Comparison of ENCODE assay signal across 26 cellular contexts in the genomic region with DNA sequence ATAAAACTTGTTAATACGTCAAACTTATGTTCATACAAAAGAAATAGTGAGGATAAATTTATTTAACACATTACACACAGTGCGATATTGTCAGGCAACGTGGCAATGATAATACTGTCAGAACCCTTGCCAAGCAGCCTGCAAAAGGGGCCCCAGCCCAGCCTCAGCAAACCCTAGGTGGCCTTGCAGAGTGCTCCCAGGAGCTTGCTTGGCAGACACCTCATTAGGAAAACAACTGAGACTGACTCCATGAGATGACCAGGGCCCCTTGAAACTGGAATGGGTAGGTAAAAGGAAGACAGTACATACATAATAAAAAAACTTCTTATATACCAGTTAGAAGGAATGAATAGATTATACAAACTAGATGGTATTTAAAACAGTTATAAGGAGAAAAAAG.
"Had no signal": no experiment of that assay in that cellular context is flagged by ENCODE, and none has a peak within 500 bp of the region (broad histone marks: within the 10 kb centered on the region; RNA-seq: fewer than 3 reads in every experiment).

No MANE protein-coding gene starts in this region.

- H3K27ac ChIP-seq: brain microvascular endothelial cell, coronary artery, dorsolateral prefrontal cortex, parathyroid adenoma, right atrium auricular region, tibial nerve had no signal

- H3K9me3 Mint-ChIP-seq: activated CD4-positive, alpha-beta T cell treated with anti-CD3 and anti-CD28 coated beads, Interleukin-2, amount 10 ng/mL, durations not matched to agents 7 days and 5 days; activated CD8-positive, alpha-beta T cell treated with anti-CD3 and anti-CD28 coated beads for 36 hours; activated T-cell treated with anti-CD3 and anti-CD28 coated beads, Interleukin-2, amount 50 U/mL, for 4 hours; activated T-helper 17 cell treated with anti-CD3 and anti-CD28 coated beads, Interleukin-2, amount 50 U/mL, for 72 hours; immature natural killer cell; naive thymus-derived CD4-positive, alpha-beta T cell; neural crest cell had no signal

- H3K4me1 ChIP-seq: parathyroid adenoma had no signal

- H3K27ac Mint-ChIP-seq: activated CD4-positive, alpha-beta T cell treated with anti-CD3 and anti-CD28 coated beads, Interleukin-2, amount 10 ng/mL, durations not matched to agents 7 days and 5 days; activated CD8-positive, alpha-beta T cell treated with anti-CD3 and anti-CD28 coated beads for 36 hours; activated T-helper 17 cell treated with anti-CD3 and anti-CD28 coated beads, Interleukin-2, amount 50 U/mL, for 72 hours had no signal

- ATAC-seq: activated CD8-positive, alpha-beta T cell treated with anti-CD3 and anti-CD28 coated beads for 36 hours; activated T-cell treated with anti-CD3 and anti-CD28 coated beads, Interleukin-2, amount 50 U/mL, for 4 hours; activated T-helper 17 cell treated with anti-CD3 and anti-CD28 coated beads, Interleukin-2, amount 50 U/mL, for 72 hours; left colon; naive thymus-derived CD4-positive, alpha-beta T cell; T-helper 17 cell had no signal

- H3K4me3 ChIP-seq: coronary artery, dorsolateral prefrontal cortex, right atrium auricular region, tibial nerve had no signal

- H3K36me3 ChIP-seq: brain microvascular endothelial cell, right atrium auricular region had no signal

- DNase-seq: activated CD4-positive, alpha-beta T cell treated with anti-CD3 and anti-CD28 coated beads for 1 hour; activated CD4-positive, alpha-beta T cell treated with anti-CD3 and anti-CD28 coated beads, Interleukin-2, amount 10 ng/mL, durations not matched to agents 7 days and 5 days; activated CD8-positive, alpha-beta T cell treated with anti-CD3 and anti-CD28 coated beads for 36 hours; activated gamma-delta T cell treated with Interleukin-2 at 50 U/mL for 16 hours; activated naive CD4-positive, alpha-beta T cell treated with anti-CD3 and anti-CD28 coated beads, Interleukin-2, amount 50 U/mL, for 16 hours; activated T-cell treated with anti-CD3 and anti-CD28 coated beads, Interleukin-2, amount 50 U/mL, for 4 hours; amniotic stem cell; brain microvascular endothelial cell; dorsolateral prefrontal cortex; effector memory CD4-positive, alpha-beta T cell; immature natural killer cell; kidney; left colon; midbrain; naive thymus-derived CD4-positive, alpha-beta T cell; occipital lobe; stimulated activated CD4-positive, alpha-beta T cell treated with anti-CD3 and anti-CD28 coated beads, Interleukin-2, amount 100 ng/mL, for 48 hours; stimulated activated naive CD4-positive, alpha-beta T cell treated with Interleukin-2 at 50 U/mL for 16 hours; T-helper 17 cell; T1000 had no signal

- H3K4me3 Mint-ChIP-seq: activated CD4-positive, alpha-beta T cell treated with anti-CD3 and anti-CD28 coated beads, Interleukin-2, amount 10 ng/mL, durations not matched to agents 7 days and 5 days; activated CD8-positive, alpha-beta T cell treated with anti-CD3 and anti-CD28 coated beads for 36 hours; activated T-cell treated with anti-CD3 and anti-CD28 coated beads, Interleukin-2, amount 50 U/mL, for 4 hours; neural crest cell had no signal

- H3K9ac ChIP-seq: parathyroid adenoma had no signal

- H3K79me2 ChIP-seq: parathyroid adenoma had no signal

- H2AFZ ChIP-seq: parathyroid adenoma had no signal

- H3K27me3 ChIP-seq: brain microvascular endothelial cell, dorsolateral prefrontal cortex, right atrium auricular region, tibial nerve had no signal

- H3K9me3 ChIP-seq: right atrium auricular region, tibial nerve had no signal

- H3K27me3 Mint-ChIP-seq: activated CD4-positive, alpha-beta T cell treated with anti-CD3 and anti-CD28 coated beads, Interleukin-2, amount 10 ng/mL, durations not matched to agents 7 days and 5 days; activated CD8-positive, alpha-beta T cell treated with anti-CD3 and anti-CD28 coated beads for 36 hours; activated T-helper 17 cell treated with anti-CD3 and anti-CD28 coated beads, Interleukin-2, amount 50 U/mL, for 72 hours; naive thymus-derived CD4-positive, alpha-beta T cell; T-helper 17 cell had no signal
